Comparison of ENCODE assay signal across 1 cellular context in genomic region chr5:149550608-149551226, GRCh38.
A peak's percentile ranks its signal among the peaks of the same experiment; 100 is the strongest.
TF ChIP-seq lines count a peak whose summit lies in the region.

No MANE protein-coding gene starts in this region.

TF ChIP-seq in HepG2, 621 proteins besides CTCF, POLR2A, EP300 and RAD21 (continued from another document and continues in another):
- TF ChIP-seq CBX2 (IDR thresholded peaks at IDR 0.05; ENCODE audit: low read depth, low read length): no peak
- no peak for TF ChIP-seq CBX2 (CRISPR knock-in tag; IDR thresholded peaks at IDR 0.05; ENCODE audit: low read depth)
- no peak for TF ChIP-seq ZNF577 (CRISPR knock-in tag; IDR thresholded peaks at IDR 0.05; ENCODE audit: borderline replicate concordance, low read depth)
- no peak for TF ChIP-seq TCF7L2 (IDR thresholded peaks at IDR 0.05; ENCODE audit: low read depth, low read length)
- TF ChIP-seq ZNF232 (CRISPR knock-in tag; IDR thresholded peaks at IDR 0.05; ENCODE audit: borderline replicate concordance): 0 out of 2 replicates have a peak, but pooled peaks have one; percentile 15
- TF ChIP-seq, protein P1, sequence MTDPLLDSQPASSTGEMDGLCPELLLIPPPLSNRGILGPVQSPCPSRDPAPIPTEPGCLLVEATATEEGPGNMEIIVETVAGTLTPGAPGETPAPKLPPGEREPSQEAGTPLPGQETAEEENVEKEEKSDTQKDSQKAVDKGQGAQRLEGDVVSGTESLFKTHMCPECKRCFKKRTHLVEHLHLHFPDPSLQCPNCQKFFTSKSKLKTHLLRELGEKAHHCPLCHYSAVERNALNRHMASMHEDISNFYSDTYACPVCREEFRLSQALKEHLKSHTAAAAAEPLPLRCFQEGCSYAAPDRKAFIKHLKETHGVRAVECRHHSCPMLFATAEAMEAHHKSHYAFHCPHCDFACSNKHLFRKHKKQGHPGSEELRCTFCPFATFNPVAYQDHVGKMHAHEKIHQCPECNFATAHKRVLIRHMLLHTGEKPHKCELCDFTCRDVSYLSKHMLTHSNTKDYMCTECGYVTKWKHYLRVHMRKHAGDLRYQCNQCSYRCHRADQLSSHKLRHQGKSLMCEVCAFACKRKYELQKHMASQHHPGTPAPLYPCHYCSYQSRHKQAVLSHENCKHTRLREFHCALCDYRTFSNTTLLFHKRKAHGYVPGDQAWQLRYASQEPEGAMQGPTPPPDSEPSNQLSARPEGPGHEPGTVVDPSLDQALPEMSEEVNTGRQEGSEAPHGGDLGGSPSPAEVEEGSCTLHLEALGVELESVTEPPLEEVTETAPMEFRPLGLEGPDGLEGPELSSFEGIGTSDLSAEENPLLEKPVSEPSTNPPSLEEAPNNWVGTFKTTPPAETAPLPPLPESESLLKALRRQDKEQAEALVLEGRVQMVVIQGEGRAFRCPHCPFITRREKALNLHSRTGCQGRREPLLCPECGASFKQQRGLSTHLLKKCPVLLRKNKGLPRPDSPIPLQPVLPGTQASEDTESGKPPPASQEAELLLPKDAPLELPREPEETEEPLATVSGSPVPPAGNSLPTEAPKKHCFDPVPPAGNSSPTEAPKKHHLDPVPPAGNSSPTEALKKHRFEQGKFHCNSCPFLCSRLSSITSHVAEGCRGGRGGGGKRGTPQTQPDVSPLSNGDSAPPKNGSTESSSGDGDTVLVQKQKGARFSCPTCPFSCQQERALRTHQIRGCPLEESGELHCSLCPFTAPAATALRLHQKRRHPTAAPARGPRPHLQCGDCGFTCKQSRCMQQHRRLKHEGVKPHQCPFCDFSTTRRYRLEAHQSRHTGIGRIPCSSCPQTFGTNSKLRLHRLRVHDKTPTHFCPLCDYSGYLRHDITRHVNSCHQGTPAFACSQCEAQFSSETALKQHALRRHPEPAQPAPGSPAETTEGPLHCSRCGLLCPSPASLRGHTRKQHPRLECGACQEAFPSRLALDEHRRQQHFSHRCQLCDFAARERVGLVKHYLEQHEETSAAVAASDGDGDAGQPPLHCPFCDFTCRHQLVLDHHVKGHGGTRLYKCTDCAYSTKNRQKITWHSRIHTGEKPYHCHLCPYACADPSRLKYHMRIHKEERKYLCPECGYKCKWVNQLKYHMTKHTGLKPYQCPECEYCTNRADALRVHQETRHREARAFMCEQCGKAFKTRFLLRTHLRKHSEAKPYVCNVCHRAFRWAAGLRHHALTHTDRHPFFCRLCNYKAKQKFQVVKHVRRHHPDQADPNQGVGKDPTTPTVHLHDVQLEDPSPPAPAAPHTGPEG (CRISPR knock-in tag; IDR thresholded peaks at IDR 0.05): 0 out of 2 replicates have a peak, but pooled peaks have one; percentile 14
- no peak for TF ChIP-seq ATF7-NPFF (CRISPR knock-in tag; IDR thresholded peaks at IDR 0.05; ENCODE audit: low read depth)
- 0 out of 2 replicates have a peak, but pooled peaks have one; percentile 4 for TF ChIP-seq ZNF775 (CRISPR knock-in tag; IDR thresholded peaks at IDR 0.05; ENCODE audit: borderline replicate concordance)
- TF ChIP-seq ZNF609 (CRISPR knock-in tag; IDR thresholded peaks at IDR 0.05; ENCODE audit: borderline replicate concordance): no peak
- TF ChIP-seq, protein P2, sequence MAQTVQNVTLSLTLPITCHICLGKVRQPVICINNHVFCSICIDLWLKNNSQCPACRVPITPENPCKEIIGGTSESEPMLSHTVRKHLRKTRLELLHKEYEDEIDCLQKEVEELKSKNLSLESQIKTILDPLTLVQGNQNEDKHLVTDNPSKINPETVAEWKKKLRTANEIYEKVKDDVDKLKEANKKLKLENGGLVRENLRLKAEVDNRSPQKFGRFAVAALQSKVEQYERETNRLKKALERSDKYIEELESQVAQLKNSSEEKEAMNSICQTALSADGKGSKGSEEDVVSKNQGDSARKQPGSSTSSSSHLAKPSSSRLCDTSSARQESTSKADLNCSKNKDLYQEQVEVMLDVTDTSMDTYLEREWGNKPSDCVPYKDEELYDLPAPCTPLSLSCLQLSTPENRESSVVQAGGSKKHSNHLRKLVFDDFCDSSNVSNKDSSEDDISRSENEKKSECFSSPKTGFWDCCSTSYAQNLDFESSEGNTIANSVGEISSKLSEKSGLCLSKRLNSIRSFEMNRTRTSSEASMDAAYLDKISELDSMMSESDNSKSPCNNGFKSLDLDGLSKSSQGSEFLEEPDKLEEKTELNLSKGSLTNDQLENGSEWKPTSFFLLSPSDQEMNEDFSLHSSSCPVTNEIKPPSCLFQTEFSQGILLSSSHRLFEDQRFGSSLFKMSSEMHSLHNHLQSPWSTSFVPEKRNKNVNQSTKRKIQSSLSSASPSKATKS (CRISPR knock-in tag; IDR thresholded peaks at IDR 0.05): 0 out of 2 replicates have a peak, but pooled peaks have one; percentile 90
- TF ChIP-seq ZC3H13 (CRISPR knock-in tag; IDR thresholded peaks at IDR 0.05): peak; percentile 60; the same call in 1 of the 2 replicates
- TF ChIP-seq ZNF780A (CRISPR knock-in tag; IDR thresholded peaks at IDR 0.05): no peak
- no peak for TF ChIP-seq BORCS8-MEF2B (CRISPR knock-in tag; IDR thresholded peaks at IDR 0.05)
- TF ChIP-seq FOXK2 (IDR thresholded peaks at IDR 0.05): no peak
- TF ChIP-seq NRL (CRISPR knock-in tag; IDR thresholded peaks at IDR 0.05; ENCODE audit: borderline replicate concordance): 0 out of 2 replicates have a peak, but pooled peaks have one; percentile 65
- TF ChIP-seq, protein P3, sequence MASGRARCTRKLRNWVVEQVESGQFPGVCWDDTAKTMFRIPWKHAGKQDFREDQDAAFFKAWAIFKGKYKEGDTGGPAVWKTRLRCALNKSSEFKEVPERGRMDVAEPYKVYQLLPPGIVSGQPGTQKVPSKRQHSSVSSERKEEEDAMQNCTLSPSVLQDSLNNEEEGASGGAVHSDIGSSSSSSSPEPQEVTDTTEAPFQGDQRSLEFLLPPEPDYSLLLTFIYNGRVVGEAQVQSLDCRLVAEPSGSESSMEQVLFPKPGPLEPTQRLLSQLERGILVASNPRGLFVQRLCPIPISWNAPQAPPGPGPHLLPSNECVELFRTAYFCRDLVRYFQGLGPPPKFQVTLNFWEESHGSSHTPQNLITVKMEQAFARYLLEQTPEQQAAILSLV (CRISPR knock-in tag; IDR thresholded peaks at IDR 0.05; ENCODE audit: borderline replicate concordance): 0 out of 2 replicates have a peak, but pooled peaks have one; percentile 15
- no peak for TF ChIP-seq FOXO4 (CRISPR knock-in tag; conservative IDR thresholded peaks at IDR 0.05)
- no peak for TF ChIP-seq SMAD1 (CRISPR knock-in tag; IDR thresholded peaks at IDR 0.05; ENCODE audit: borderline replicate concordance, low read depth)
- TF ChIP-seq FOXA3 (CRISPR knock-in tag; IDR thresholded peaks at IDR 0.05): no peak
- TF ChIP-seq JUND (CRISPR knock-in tag; IDR thresholded peaks at IDR 0.05): no peak
- no peak for TF ChIP-seq ZNF543 (CRISPR knock-in tag; IDR thresholded peaks at IDR 0.05)
- no peak for TF ChIP-seq ZNF772 (CRISPR knock-in tag; IDR thresholded peaks at IDR 0.05)
- no peak for TF ChIP-seq E2F5 (CRISPR knock-in tag; conservative IDR thresholded peaks at IDR 0.05)
- TF ChIP-seq CERS6 (CRISPR knock-in tag; IDR thresholded peaks at IDR 0.05): no peak
- TF ChIP-seq RFX3 (CRISPR knock-in tag; IDR thresholded peaks at IDR 0.05): no peak
- TF ChIP-seq ZNF354B (CRISPR knock-in tag; IDR thresholded peaks at IDR 0.05): 0 out of 2 replicates have a peak, but pooled peaks have one; percentile 5
- TF ChIP-seq, protein P4, sequence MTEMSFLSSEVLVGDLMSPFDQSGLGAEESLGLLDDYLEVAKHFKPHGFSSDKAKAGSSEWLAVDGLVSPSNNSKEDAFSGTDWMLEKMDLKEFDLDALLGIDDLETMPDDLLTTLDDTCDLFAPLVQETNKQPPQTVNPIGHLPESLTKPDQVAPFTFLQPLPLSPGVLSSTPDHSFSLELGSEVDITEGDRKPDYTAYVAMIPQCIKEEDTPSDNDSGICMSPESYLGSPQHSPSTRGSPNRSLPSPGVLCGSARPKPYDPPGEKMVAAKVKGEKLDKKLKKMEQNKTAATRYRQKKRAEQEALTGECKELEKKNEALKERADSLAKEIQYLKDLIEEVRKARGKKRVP (CRISPR knock-in tag; IDR thresholded peaks at IDR 0.05): peak in 1 of 2 experiments; percentile 42; a peak in 1 of 4 replicates
- TF ChIP-seq, protein P5, sequence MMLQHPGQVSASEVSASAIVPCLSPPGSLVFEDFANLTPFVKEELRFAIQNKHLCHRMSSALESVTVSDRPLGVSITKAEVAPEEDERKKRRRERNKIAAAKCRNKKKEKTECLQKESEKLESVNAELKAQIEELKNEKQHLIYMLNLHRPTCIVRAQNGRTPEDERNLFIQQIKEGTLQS (CRISPR knock-in tag; IDR thresholded peaks at IDR 0.05): no peak
- 0 out of 2 replicates have a peak, but pooled peaks have one; percentile 47 for TF ChIP-seq ZNF589 (CRISPR knock-in tag; conservative IDR thresholded peaks at IDR 0.05)
- TF ChIP-seq SMARCE1 (IDR thresholded peaks at IDR 0.05; ENCODE audit: borderline replicate concordance): no peak
- no peak for TF ChIP-seq ZBTB42 (CRISPR knock-in tag; IDR thresholded peaks at IDR 0.05)
- no peak for TF ChIP-seq HOXA9 (CRISPR knock-in tag; IDR thresholded peaks at IDR 0.05; ENCODE audit: borderline replicate concordance)
- no peak for TF ChIP-seq ZNF501 (CRISPR knock-in tag; IDR thresholded peaks at IDR 0.05)
- no peak for TF ChIP-seq ZNF430 (CRISPR knock-in tag; IDR thresholded peaks at IDR 0.05)
- no peak for TF ChIP-seq ASH2L (IDR thresholded peaks at IDR 0.05; ENCODE audit: insufficient read length, low read depth, low read length)
- TF ChIP-seq MATR3 (CRISPR knock-in tag; IDR thresholded peaks at IDR 0.05): no peak
- TF ChIP-seq TFAP4 (IDR thresholded peaks at IDR 0.05; ENCODE audit: borderline replicate concordance, low read depth): no peak
